8 cellular contexts compared by ENCODE assay signal in the genomic region with DNA sequence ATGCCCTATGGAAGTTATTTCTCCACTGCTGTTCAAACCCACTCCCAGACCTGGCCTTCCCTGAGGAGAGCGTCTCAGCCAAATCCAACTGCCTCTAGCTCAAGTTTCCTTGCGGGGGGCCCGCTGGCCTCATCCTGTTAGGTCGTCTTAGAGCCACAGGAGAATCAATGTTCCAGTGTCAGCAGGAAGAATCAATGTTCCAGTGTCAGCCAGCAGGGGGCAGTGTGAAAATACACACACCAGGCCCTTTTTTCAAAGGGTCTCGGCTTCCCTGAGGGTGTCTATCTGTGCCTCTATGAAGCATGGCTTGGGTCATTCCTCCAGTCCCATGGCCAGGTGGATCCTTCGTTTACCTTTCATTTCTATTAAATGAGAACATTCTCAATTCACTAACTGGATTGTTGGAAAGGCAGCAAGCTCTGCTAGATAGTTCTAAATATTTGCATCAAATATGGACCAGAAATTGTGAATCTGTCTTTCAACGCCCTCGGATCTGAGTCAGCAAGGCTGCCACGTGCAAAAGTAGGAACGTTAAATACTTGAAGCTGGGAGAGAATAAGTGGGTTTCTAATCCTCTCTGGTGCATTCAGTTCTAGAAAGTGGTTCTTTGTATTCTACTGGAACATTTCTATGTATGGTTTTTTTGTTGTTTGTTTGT. TPM values are rescaled to one million over a fixed set of nuclear protein-coding genes. Genes with fewer than 3 reads are reported as not detected.
DNase-seq lines count a peak whose midpoint lies in the region; ATAC-seq and TF ChIP-seq lines count a peak whose summit lies in the region.

No MANE protein-coding gene starts in this region.

- no peak overlapping the region for H3K4me2 ChIP-seq in smooth muscle cell

- H3K4me1 ChIP-seq in Peyer's patch = no peaks in the 10 kb centered on the region
- H3K4me1 ChIP-seq in smooth muscle cell (ENCODE audit: low read depth) = no peaks in the 10 kb centered on the region

- no peaks in the 10 kb centered on the region for H3F3A ChIP-seq in smooth muscle cell (ENCODE audit: low read depth)

- H3K4me3 Mint-ChIP-seq in activated T-cell treated with anti-CD3 and anti-CD28 coated beads, Interleukin-2, amount 50 U/mL, for 72 hours = no peak overlapping the region

- no peaks in the 10 kb centered on the region for H3K4me1 Mint-ChIP-seq in activated T-cell treated with anti-CD3 and anti-CD28 coated beads, Interleukin-2, amount 50 U/mL, for 72 hours (ENCODE audit: low read depth)

- 36% methylated on average over 10 of the region's 10 CpGs for WGBS in smooth muscle cell (ENCODE audit: low lambda C conversion rate)

- TF ChIP-seq POLR2A in Peyer's patch (IDR thresholded peaks at IDR 0.05) = no peak

- ATAC-seq in activated T-cell treated with anti-CD3 and anti-CD28 coated beads, Interleukin-2, amount 50 U/mL, for 72 hours (replicated peaks in 1 of 2) = peak in 1 of 2 donors; percentile 40
- no peak for ATAC-seq in HG03342 (IDR thresholded peaks at IDR 0.05; ENCODE audit: unreplicated experiment)
- ATAC-seq in GM19395 (IDR thresholded peaks at IDR 0.05; ENCODE audit: unreplicated experiment) = no peak

- H3K4me3 ChIP-seq in GM12875 (ENCODE audit: low read depth, low read length) (no peak overlapping the region), Peyer's patch (no peak overlapping the region), smooth muscle cell (no peak overlapping the region)

- peaks cover 23% of the 10 kb centered on the region for H3K27me3 Mint-ChIP-seq in activated T-cell treated with anti-CD3 and anti-CD28 coated beads, Interleukin-2, amount 50 U/mL, for 72 hours (ENCODE audit: low read depth)

- no peaks in the 10 kb centered on the region for H3K36me3 ChIP-seq in Peyer's patch
- H3K36me3 ChIP-seq in smooth muscle cell (ENCODE audit: low read depth) = no peaks in the 10 kb centered on the region

- H3K27ac ChIP-seq in Peyer's patch (no peak overlapping the region), smooth muscle cell (ENCODE audit: low read depth) (no peak overlapping the region)

- no peaks in the 10 kb centered on the region for H3K9me3 Mint-ChIP-seq in activated T-cell treated with anti-CD3 and anti-CD28 coated beads, Interleukin-2, amount 50 U/mL, for 72 hours

- in situ Hi-C loops in ACHN (cut with HindIII; ENCODE audit: low pct_ligation_motif_present, low pct_unique_long_range_greater_than_20kb, low sequenced_read_pairs) = no loop called here

- no peaks in the 10 kb centered on the region for H4K20me1 ChIP-seq in smooth muscle cell (ENCODE audit: low read depth)

- H3K9me3 ChIP-seq in Peyer's patch (no peaks in the 10 kb centered on the region), smooth muscle cell (replicated peaks; ENCODE audit: low read depth) (no peaks in the 10 kb centered on the region)

- H3K27me3 ChIP-seq in Peyer's patch (no peaks in the 10 kb centered on the region), smooth muscle cell (ENCODE audit: low read depth) (peaks cover 28% of the 10 kb centered on the region)

- no peaks in the 10 kb centered on the region for H3K36me3 Mint-ChIP-seq in activated T-cell treated with anti-CD3 and anti-CD28 coated beads, Interleukin-2, amount 50 U/mL, for 72 hours (ENCODE audit: insufficient read depth in 2 of 2)

- H3K27ac Mint-ChIP-seq in activated T-cell treated with anti-CD3 and anti-CD28 coated beads, Interleukin-2, amount 50 U/mL, for 72 hours = no peak overlapping the region

- no peak overlapping the region for H2AFZ ChIP-seq in smooth muscle cell (ENCODE audit: low read depth)

- H3K9ac ChIP-seq in smooth muscle cell (ENCODE audit: low read depth) = no peak overlapping the region

- no peaks in the 10 kb centered on the region for H3K79me2 ChIP-seq in smooth muscle cell (ENCODE audit: low read depth)

- TF ChIP-seq CTCF in GM12875 (IDR thresholded peaks at IDR 0.05; ENCODE audit: borderline replicate concordance, insufficient read depth, low read depth, low read length) (peak; percentile 78), Peyer's patch (IDR thresholded peaks at IDR 0.05) (peak; percentile 50 to 77 (median 54)), smooth muscle cell (IDR thresholded peaks at IDR 0.05; ENCODE audit: borderline replicate concordance, insufficient read depth, poor library complexity, severe bottlenecking) (peak; percentile 80)

- DNase-seq in ACHN = peak; percentile 47
- peak; percentile 53 to 85 (median 72) for DNase-seq in Peyer's patch
- DNase-seq in activated T-cell treated with anti-CD3 and anti-CD28 coated beads, Interleukin-2, amount 50 U/mL, for 72 hours = peak; percentile 63 to 69
- DNase-seq in foreskin melanocyte = peak; percentile 56
- peak; percentile 9 for DNase-seq in smooth muscle cell (lab: John Stamatoyannopoulos, UW; ENCODE audit: unreplicated experiment)

RNA-seq across cellular contexts. Expression of gene PRND, which starts 19.2 kb away (rescaled TPM):
- not detected for total RNA-seq in Peyer's patch
- not detected for total RNA-seq in activated T-cell treated with anti-CD3 and anti-CD28 coated beads, Interleukin-2, amount 50 U/mL, for 72 hours
- total RNA-seq in smooth muscle cell = not detected in 2 replicates
- polyA plus RNA-seq in smooth muscle cell = not detected in 2 replicates

RNA-seq across cellular contexts. Expression of gene PRNP, which starts 54.6 kb away (rescaled TPM):
- total RNA-seq in Peyer's patch (10 to 100 TPM; 14.7 to 22.9 (median 19.3) TPM), smooth muscle cell (107 and 123 TPM in 2 replicates)
- total RNA-seq in activated T-cell treated with anti-CD3 and anti-CD28 coated beads, Interleukin-2, amount 50 U/mL, for 72 hours = 10 to 100 TPM; 69.3 to 97.3 TPM
- 86.9 and 110 TPM in 2 replicates for polyA plus RNA-seq in smooth muscle cell

Comparison
In these comparisons a context has a peak if more than half of its experiments do, and no peak if none do; other contexts are left out.
1. DNase-seq: peak in every context shown above with its lines; median percentile 72 in Peyer's patch; 66 in activated T-cell treated with anti-CD3 and anti-CD28 coated beads, Interleukin-2, amount 50 U/mL, for 72 hours; 56 in foreskin melanocyte; 47 in ACHN; 9 in smooth muscle cell.